Comparison of ENCODE assay signal across 10 cellular contexts in genomic region chr16:89038221-89038721, GRCh38.
"Had no signal": no experiment of that assay in that cellular context is flagged by ENCODE, and none has a peak within 500 bp of the region (broad histone marks: within the 10 kb centered on the region; RNA-seq: fewer than 3 reads in every experiment).

No MANE protein-coding gene starts in this region.

- H3K4me1 ChIP-seq: breast epithelium, esophagus muscularis mucosa, left lung, right lobe of liver had no signal

- H3K36me3 ChIP-seq: breast epithelium, esophagus muscularis mucosa, left lung, right lobe of liver had no signal

- H3K9me3 ChIP-seq: breast epithelium, esophagus muscularis mucosa, left lung, right lobe of liver had no signal

- H3K4me1 Mint-ChIP-seq: mesothelial cell of epicardium had no signal

- H3K27ac ChIP-seq: breast epithelium, esophagus muscularis mucosa, left lung, right lobe of liver had no signal

- H3K4me3 ChIP-seq: breast epithelium, esophagus muscularis mucosa, left lung, right lobe of liver had no signal

- H3K27ac Mint-ChIP-seq: activated naive CD4-positive, alpha-beta T cell treated with anti-CD3 and anti-CD28 coated beads, Interleukin-2, amount 50 U/mL, for 72 hours; activated T-helper 2 cell treated with anti-CD3 and anti-CD28 coated beads, Interferon-gamma antibody, Interleukin-2, Interleukin-4, amounts not matched to agents 10 μg/mL and 5 μg/mL and 100 μg/mL, durations not matched to agents 14 hours and 24 hours and 36 hours; mesothelial cell of epicardium; T-helper 2 cell treated with Interferon-gamma antibody and Interleukin-4, amounts not matched to agents 5 μg/mL and 100 μg/mL, for 36 hours had no signal

- H3K27me3 ChIP-seq: right lobe of liver had no signal

- H3K4me3 Mint-ChIP-seq: mesothelial cell of epicardium; T-helper 2 cell treated with Interferon-gamma antibody and Interleukin-4, amounts not matched to agents 5 μg/mL and 100 μg/mL, for 36 hours had no signal

- FAIRE-seq: endometrium, islet of Langerhans had no signal

- H3K36me3 Mint-ChIP-seq: activated naive CD4-positive, alpha-beta T cell treated with anti-CD3 and anti-CD28 coated beads, Interleukin-2, amount 50 U/mL, for 72 hours; mesothelial cell of epicardium had no signal

- H3K9me3 Mint-ChIP-seq: activated naive CD4-positive, alpha-beta T cell treated with anti-CD3 and anti-CD28 coated beads, Interleukin-2, amount 50 U/mL, for 72 hours; activated T-helper 2 cell treated with anti-CD3 and anti-CD28 coated beads, Interferon-gamma antibody, Interleukin-2, Interleukin-4, amounts not matched to agents 10 μg/mL and 5 μg/mL and 100 μg/mL, durations not matched to agents 14 hours and 24 hours and 36 hours; mesothelial cell of epicardium; T-helper 2 cell treated with Interferon-gamma antibody and Interleukin-4, amounts not matched to agents 5 μg/mL and 100 μg/mL, for 36 hours had no signal
